ENCODE assay signal across 17 cellular contexts in genomic region chr12:79655036-79655435, GRCh38.
"Had no signal": no experiment of that assay in that cellular context is flagged by ENCODE, and none has a peak within 500 bp of the region (broad histone marks: within the 10 kb centered on the region; RNA-seq: fewer than 3 reads in every experiment).

No MANE protein-coding gene starts in this region.

- H3K4me1 ChIP-seq: spleen, testis had no signal

- H3K4me3 ChIP-seq: esophagus squamous epithelium, hepatocyte, pancreas, spleen, stomach, testis had no signal

- H3K36me3 ChIP-seq: brain microvascular endothelial cell, esophagus squamous epithelium, pancreas, spleen, stomach had no signal

- H3K36me3 Mint-ChIP-seq: activated naive CD8-positive, alpha-beta T cell treated with anti-CD3 and anti-CD28 coated beads, Interleukin-2, amount 10 ng/mL, durations not matched to agents 7 days and 5 days had no signal

- H3K4me1 Mint-ChIP-seq: activated naive CD8-positive, alpha-beta T cell treated with anti-CD3 and anti-CD28 coated beads, Interleukin-2, amount 10 ng/mL, durations not matched to agents 7 days and 5 days; central memory CD8-positive, alpha-beta T cell had no signal

- H3K9me3 ChIP-seq: esophagus squamous epithelium, pancreas, spleen, stomach, testis had no signal

- H3K9me3 Mint-ChIP-seq: activated naive CD8-positive, alpha-beta T cell treated with anti-CD3 and anti-CD28 coated beads, Interleukin-2, amount 10 ng/mL, durations not matched to agents 7 days and 5 days had no signal

- H3K27me3 Mint-ChIP-seq: activated naive CD8-positive, alpha-beta T cell treated with anti-CD3 and anti-CD28 coated beads, Interleukin-2, amount 10 ng/mL, durations not matched to agents 7 days and 5 days; central memory CD8-positive, alpha-beta T cell had no signal

- H3K27ac Mint-ChIP-seq: activated naive CD8-positive, alpha-beta T cell treated with anti-CD3 and anti-CD28 coated beads, Interleukin-2, amount 10 ng/mL, durations not matched to agents 7 days and 5 days had no signal

- ATAC-seq: left ventricle myocardium superior, pancreas, sciatic nerve had no signal

- H3K27me3 ChIP-seq: brain microvascular endothelial cell, esophagus squamous epithelium, hepatocyte, pancreas, spleen, stomach, testis had no signal

- DNase-seq: activated naive CD4-positive, alpha-beta T cell; activated naive CD8-positive, alpha-beta T cell treated with anti-CD3 and anti-CD28 coated beads, Interleukin-2, amount 10 ng/mL, durations not matched to agents 7 days and 5 days; activated T-cell treated with anti-CD3 and anti-CD28 coated beads for 4 hours; brain microvascular endothelial cell; cortex of kidney; effector CD4-positive, alpha-beta T cell; esophagus squamous epithelium; kidney glomerular epithelial cell; left ventricle myocardium superior; pancreas; spleen; stomach; testis had no signal

- H3K4me3 Mint-ChIP-seq: activated naive CD8-positive, alpha-beta T cell treated with anti-CD3 and anti-CD28 coated beads, Interleukin-2, amount 10 ng/mL, durations not matched to agents 7 days and 5 days; central memory CD8-positive, alpha-beta T cell; neural crest cell had no signal
